In genomic region chr18:36298113-36298701, GRCh38 we compare ENCODE assay signal across 8 cellular contexts. TPM values are rescaled to one million over a fixed set of nuclear protein-coding genes. Genes with fewer than 3 reads are reported as not detected.
DNase-seq lines count a peak whose midpoint lies in the region; ATAC-seq and TF ChIP-seq lines count a peak whose summit lies in the region.

No MANE protein-coding gene starts in this region.

- 1 to 2% methylated on average over 37 to 47 of the region's 67 CpGs for WGBS in lower leg skin, 2 donors

- TF ChIP-seq POLR2A in lower leg skin (IDR thresholded peaks at IDR 0.05) (no peak), vagina (IDR thresholded peaks at IDR 0.05) (no peak)

- H3K36me3 ChIP-seq in brain microvascular endothelial cell (replicated peaks) (no peaks in the 10 kb centered on the region), vagina (no peaks in the 10 kb centered on the region)

- peak; percentile 18 for ATAC-seq in HG03521 (IDR thresholded peaks at IDR 0.05; ENCODE audit: unreplicated experiment)

- H3K27ac ChIP-seq in brain microvascular endothelial cell (peak overlapping the region; percentile 63), vagina (no peak overlapping the region)

- H3K27me3 ChIP-seq in brain microvascular endothelial cell (replicated peaks) (no peaks in the 10 kb centered on the region), vagina (no peaks in the 10 kb centered on the region)

- H3K9me3 ChIP-seq in vagina = no peaks in the 10 kb centered on the region

- intact Hi-C loops in lower leg skin (cut with DNase I; ENCODE audit: low total_unique reads) (no loop called here), vagina (cut with DNase I) (loop anchor here (10.0 kb wide), 2 partner anchors 277 to 457 kb away; no protein-coding TSS in a partner anchor)

- TF ChIP-seq CTCF in brain microvascular endothelial cell (IDR thresholded peaks at IDR 0.05; ENCODE audit: low read depth, low read length, missing control alignments) (no peak), lower leg skin (IDR thresholded peaks at IDR 0.05) (no peak), vagina (IDR thresholded peaks at IDR 0.05) (no peak)

- peak in 2 of 3 experiments; percentile 86 to 88 for DNase-seq in NCI-H1417 (lab: John Stamatoyannopoulos, UW)
- DNase-seq in NCI-H1417 treated with DMSO at 0.1 percent for 48 hours (lab: John Stamatoyannopoulos, UW) = no peak
- no peak for DNase-seq in brain microvascular endothelial cell
- DNase-seq in lower leg skin (ENCODE audit: low spot score in 2 of 2) = no peak
- DNase-seq in vagina (ENCODE audit: extremely low spot score in 2 of 2) = peak; percentile 52 to 75
- no peak for DNase-seq in HCEC 1CT
- no peak for DNase-seq in kidney glomerular epithelial cell (lab: John Stamatoyannopoulos, UW)

- in situ Hi-C loops in brain microvascular endothelial cell (cut with HindIII; ENCODE audit: low pct_ligation_motif_present, low sequenced_read_pairs) = no loop called here

- H3K4me1 ChIP-seq in vagina = peaks cover 18% of the 10 kb centered on the region

- peak overlapping the region; percentile 69 for H3K4me3 ChIP-seq in brain microvascular endothelial cell (ENCODE audit: low read depth, low read length)
- peak overlapping the region; percentile 31 for H3K4me3 ChIP-seq in lower leg skin (ENCODE audit: low read depth, poor library complexity, severe bottlenecking)
- H3K4me3 ChIP-seq in vagina = peak overlapping the region; percentile 59 to 69

RNA-seq across cellular contexts. Expression of gene FHOD3, which starts 0.7 kb away (rescaled TPM):
- total RNA-seq in lower leg skin (10 to 100 TPM in 1 of 4 donors, 1 to 10 TPM in 3; 5.3 to 15.1 (median 7.8) TPM), vagina (5.6 TPM)

Comparison
In these comparisons a context has a peak if more than half of its experiments do, and no peak if none do; other contexts are left out.
1. DNase-seq: peak in NCI-H1417 (2 of 3) and vagina (2 of 2); none in NCI-H1417 treated with DMSO at 0.1 percent for 48 hours (single experiment), brain microvascular endothelial cell (single experiment), lower leg skin (0 of 2), HCEC 1CT (single experiment) and kidney glomerular epithelial cell (single experiment).
2. Peak in every context shown above with its lines, with median percentiles within 50 percentile points of each other: H3K4me3 ChIP-seq.